Comparison of ENCODE assay signal across 28 cellular contexts in genomic region chr16:74744566-74744965, GRCh38. TPM values are rescaled to one million over a fixed set of nuclear protein-coding genes. Genes with fewer than 3 reads are reported as not detected.
DNase-seq lines count a peak whose midpoint lies in the region; ATAC-seq, FAIRE-seq and TF ChIP-seq lines count a peak whose summit lies in the region.
"Had no signal": no experiment of that assay in that cellular context is flagged by ENCODE, and none has a peak within 500 bp of the region (broad histone marks: within the 10 kb centered on the region; RNA-seq: fewer than 3 reads in every experiment).

No MANE protein-coding gene starts in this region.

- DNase-seq in PC-3, result no peak
- no peak for DNase-seq in caudate nucleus (lab: John Stamatoyannopoulos, UW)
- DNase-seq in thyroid gland, result no peak
- DNase-seq in NCI-H345 (lab: John Stamatoyannopoulos, UW), result no peak
- DNase-seq in HepG2 (ENCODE audit: low spot score), result no peak
- no peak for DNase-seq in central memory CD4-positive, alpha-beta T cell
- no peak for DNase-seq in stimulated activated naive CD4-positive, alpha-beta T cell treated with Interleukin-2 at 50 U/mL for 16 hours (lab: John Stamatoyannopoulos, UW)
- DNase-seq: activated B cell treated with CpG ODN at 0.5 μM for 24 hours; activated naive CD4-positive, alpha-beta T cell treated with anti-CD3 and anti-CD28 coated beads, Interleukin-2, amount 10 ng/mL, durations not matched to agents 7 days and 5 days; amygdala; GOT3; NCI-H1048; NCI-H2171 treated with DMSO at 0.1 percent for 48 hours; NCI-H524 treated with DMSO at 0.1 percent for 48 hours; stimulated activated CD4-positive, alpha-beta T cell treated with anti-CD3 and anti-CD28 coated beads, Interleukin-12 subunit alpha, Interleukin-12 subunit beta, amount 100 ng/mL, for 4 hours; stimulated activated CD4-positive, alpha-beta T cell treated with anti-CD3 and anti-CD28 coated beads, Interleukin-4, amount 100 ng/mL, for 1 hour; SW 1271; uterus had no signal

- H3K4me1 ChIP-seq in PC-3 (ENCODE audit: insufficient read depth, low read length) (peaks cover 40% of the 10 kb centered on the region), thyroid gland (peaks cover 12 to 16% of the 10 kb centered on the region in 2 donors), HepG2 (ENCODE audit: insufficient read depth, low read length) (peaks cover 24% of the 10 kb centered on the region)
- H3K4me1 ChIP-seq: right lobe of liver, uterus had no signal

- peak overlapping the region; percentile 66 for H3K4me2 ChIP-seq in PC-3 (ENCODE audit: low read length)
- H3K4me2 ChIP-seq in HepG2 (ENCODE audit: low read depth, low read length), result no peak overlapping the region

- intact Hi-C loops in PC-3 (cut with micrococcal nuclease), result loop anchor here (5.0 kb wide), 1 partner anchor 37 kb away; no protein-coding TSS in a partner anchor
- intact Hi-C loops in thyroid gland (cut with DNase I), result no loop called here
- intact Hi-C loops in HepG2 (cut with micrococcal nuclease; ENCODE audit: unreplicated experiment), result no loop called here

- no peak for FAIRE-seq in HepG2 (lab: Jason Lieb, UNC)
- FAIRE-seq: D721Med, endothelial cell of umbilical vein, GM12891 had no signal

- no peak for TF ChIP-seq RAD21 in HepG2 (CRISPR knock-in tag; IDR thresholded peaks at IDR 0.05)

- POLR2A ChIA-PET in PC-3 (lab: Charles Lee; ENCODE audit: unreplicated experiment) (no interaction called here), HepG2 (lab: Yijun Ruan, JAX) (no interaction called here)

- BruUV-seq in PC-3 (replicated peaks; lab: Mats Ljungman, UMichigan) (no TSS peak), HepG2 (replicated peaks; lab: Mats Ljungman, UMichigan) (no TSS peak)

- WGBS in thyroid gland, 2 donors, result 92 to 95% methylated on average over 4 of the region's 4 CpGs
- 77% methylated on average over 4 of the region's 4 CpGs for WGBS in HepG2 (ENCODE audit: low lambda C conversion rate)

- H2AFZ ChIP-seq in PC-3 (ENCODE audit: low read length) (no peak overlapping the region), HepG2 (ENCODE audit: low read length) (no peak overlapping the region)

- H3K27me3 ChIP-seq in PC-3 (ENCODE audit: low read length) (no peaks in the 10 kb centered on the region), layer of hippocampus (ENCODE audit: control insufficient read depth, insufficient read depth, low read length) (no peaks in the 10 kb centered on the region), thyroid gland (no peaks in the 10 kb centered on the region), HepG2 (ENCODE audit: control insufficient read depth in 1 of 2, insufficient read depth in 2 of 2, low read length in 2 of 2) (peaks cover 4 to 51% of the 10 kb centered on the region in 2 experiments; a peak in 4 of 5 replicates)
- H3K27me3 ChIP-seq: cardiac muscle cell, right lobe of liver, uterus had no signal

- CTCF ChIA-PET in PC-3 (lab: Charles Lee), result interaction anchor here (1.0 kb wide), 1 partner anchor 118 kb away, joined by 3 read pairs; no protein-coding TSS in a partner anchor
- CTCF ChIA-PET in HepG2 (lab: Yijun Ruan, JAX; ENCODE audit: low intra/inter-chr PET ratio, low total read pairs), result no interaction called here

- H3K27ac ChIP-seq in PC-3 (ENCODE audit: low read length) (peak overlapping the region; percentile 90), caudate nucleus (ENCODE audit: low read depth, low read length) (peak overlapping the region; percentile 86), layer of hippocampus (ENCODE audit: low read depth, low read length) (peak overlapping the region; percentile 75), thyroid gland (peak overlapping the region; percentile 70 to 89 (median 79)), HepG2 (ENCODE audit: extremely low read length, insufficient read depth, low read length) (no peak overlapping the region)
- H3K27ac ChIP-seq: cardiac muscle cell, right lobe of liver, uterus had no signal

- TF ChIP-seq POLR2A in thyroid gland (IDR thresholded peaks at IDR 0.05), result no peak
- no peak for TF ChIP-seq POLR2A in HepG2 (IDR thresholded peaks at IDR 0.05; ENCODE audit: insufficient read depth in 1 of 2, low read depth in 2 of 2, low read length in 2 of 2)

- H3K9me3 ChIP-seq in PC-3 (ENCODE audit: low read length), result no peaks in the 10 kb centered on the region
- no peaks in the 10 kb centered on the region for H3K9me3 ChIP-seq in thyroid gland
- no peaks in the 10 kb centered on the region for H3K9me3 ChIP-seq in HepG2 (ENCODE audit: low read length)
- H3K9me3 ChIP-seq: right lobe of liver, uterus had no signal

- no peak for ATAC-seq in PC-3
- no peak for ATAC-seq in HepG2

- TF ChIP-seq CTCF in PC-3 (conservative IDR thresholded peaks at IDR 0.05; ENCODE audit: low read depth, low read length) (no peak), thyroid gland (IDR thresholded peaks at IDR 0.05) (no peak), HepG2 (CRISPR knock-in tag; IDR thresholded peaks at IDR 0.05) (no peak)

- in situ Hi-C loops in HepG2 (cut with HindIII; ENCODE audit: extremely low pct_ligation_motif_present, low pct_unique_long_range_greater_than_20kb), result no loop called here

- peak overlapping the region; percentile 78 for H3K9ac ChIP-seq in PC-3 (ENCODE audit: low read length)
- no peak overlapping the region for H3K9ac ChIP-seq in HepG2 (ENCODE audit: insufficient read depth, low read depth, low read length)

- H3F3A ChIP-seq in PC-3 (ENCODE audit: low read length, unreplicated experiment), result no peaks in the 10 kb centered on the region

- H3K36me3 ChIP-seq in PC-3 (ENCODE audit: low read depth, low read length) (no peaks in the 10 kb centered on the region), thyroid gland (no peaks in the 10 kb centered on the region), HepG2 (replicated peaks in 1 of 2; ENCODE audit: control insufficient read depth in 1 of 2, insufficient read depth in 2 of 2, low read length in 2 of 2) (no peaks in the 10 kb centered on the region)
- H3K36me3 ChIP-seq: cardiac muscle cell, right lobe of liver, uterus had no signal

- H4K20me1 ChIP-seq in PC-3 (ENCODE audit: low read length) (no peaks in the 10 kb centered on the region), HepG2 (ENCODE audit: insufficient read depth, low read length) (no peaks in the 10 kb centered on the region)

- H3K79me2 ChIP-seq in PC-3 (ENCODE audit: low read length), result no peaks in the 10 kb centered on the region
- no peaks in the 10 kb centered on the region for H3K79me2 ChIP-seq in HepG2 (ENCODE audit: insufficient read depth, low read length)

- TF ChIP-seq EP300 in HepG2 (IDR thresholded peaks at IDR 0.05; ENCODE audit: low read depth in 2 of 2, low read length in 2 of 2) (no peak), HepG2 (CRISPR knock-in tag; IDR thresholded peaks at IDR 0.05; ENCODE audit: borderline replicate concordance) (no peak)

- H3K9me2 ChIP-seq in PC-3 (replicated peaks; ENCODE audit: low read length), result no peaks in the 10 kb centered on the region

- H3K4me3 ChIP-seq in PC-3 (ENCODE audit: low read length) (no peak overlapping the region), thyroid gland (replicated peaks in 1 of 3) (no peak overlapping the region), HepG2 (replicated peaks in 1 of 3; ENCODE audit: insufficient read depth in 1 of 3, low read depth in 2 of 3, low read length in 3 of 3) (no peak overlapping the region)
- H3K4me3 ChIP-seq: cardiac muscle cell, lung, right lobe of liver, uterus had no signal

RNA-seq across cellular contexts. Expression of gene FA2H, which starts 30.1 kb away (rescaled TPM):
- 3.9 and 6.2 TPM in 2 replicates for total RNA-seq in PC-3 (2014; rRNA removed)
- 1 to 10 TPM; 1.2 to 4.2 (median 2.0) TPM for total RNA-seq in thyroid gland
- total RNA-seq in HepG2 (2016; rRNA removed; fragmentation: Illumina TruSeq; extraction: Trizol), result not detected in 2 replicates
- total RNA-seq in HepG2 (2016; cell fraction: cytosol; rRNA removed; fragmentation: Illumina TruSeq; extraction: Trizol; ENCODE audit: low read depth), result not detected in 2 replicates
- total RNA-seq in HepG2 (2016; cell fraction: insoluble cytoplasmic fraction; rRNA removed; fragmentation: Illumina TruSeq; extraction: Trizol), result not detected in 2 replicates
- not detected in 2 replicates for total RNA-seq in HepG2 (2016; cell fraction: membrane; rRNA removed; fragmentation: Illumina TruSeq; extraction: Trizol)
- total RNA-seq in HepG2 (2016; cell fraction: nucleus; rRNA removed; fragmentation: Illumina TruSeq; extraction: Trizol), result not detected in 2 replicates
- 0.09 and 0.20 TPM in 2 replicates for polyA plus RNA-seq in HepG2 (2011; rRNA removed)
- polyA plus RNA-seq in HepG2 (2011; cell fraction: cytosol; rRNA removed), result 0.03 TPM in 1 of 2 replicates, not detected in the other
- polyA plus RNA-seq in HepG2 (2011; cell fraction: nucleus; rRNA removed), result 0.05 TPM in 1 of 2 replicates, not detected in the other
- polyA plus RNA-seq in HepG2 (2012), result 0.07 TPM in 1 of 2 replicates, not detected in the other
- not detected in 2 replicates for polyA plus RNA-seq in HepG2 (2016; cell fraction: cytosol; fragmentation: Illumina TruSeq; extraction: Trizol; ENCODE audit: low read depth)
- polyA plus RNA-seq in HepG2 (2016; cell fraction: insoluble cytoplasmic fraction; fragmentation: Illumina TruSeq; extraction: Trizol; ENCODE audit: low read depth), result 0.11 TPM in 1 of 2 replicates, not detected in the other
- polyA plus RNA-seq in HepG2 (2016; cell fraction: membrane; fragmentation: Illumina TruSeq; extraction: Trizol; ENCODE audit: low read depth), result not detected in 2 replicates
- 0.38 TPM in 1 of 2 replicates, not detected in the other for polyA plus RNA-seq in HepG2 (2016; cell fraction: nucleus; fragmentation: Illumina TruSeq; extraction: Trizol; ENCODE audit: insufficient read depth, low read depth)
- polyA minus RNA-seq in HepG2 (2011; rRNA and poly(A)+ RNA removed; ENCODE audit: low replicate concordance), result 42.8 TPM in 1 of 2 replicates, not detected in the other
- polyA minus RNA-seq in HepG2 (2011; cell fraction: cytosol; rRNA and poly(A)+ RNA removed), result 0.35 TPM in 1 of 2 replicates, not detected in the other
- not detected in 2 replicates for polyA minus RNA-seq in HepG2 (2011; cell fraction: nucleus; rRNA and poly(A)+ RNA removed)
- total RNA-seq: activated T-helper 1 cell treated with anti-CD3 and anti-CD28 coated beads, Interleukin-12 subunit alpha, Interleukin-12 subunit beta, Interleukin-2, Interleukin-4 antibody, amounts not matched to agents 30 ng/mL and 10 ng/mL and 1 ng/mL, durations not matched to agents 14 hours and 24 hours and 36 hours; dermis microvascular lymphatic vessel endothelial cell; endothelial cell of umbilical vein; uterus had no signal
- polyA plus RNA-seq: CD14-positive monocyte, endothelial cell of umbilical vein had no signal

RNA-seq across cellular contexts. Expression of gene MLKL, which starts 43.9 kb away (rescaled TPM):
- total RNA-seq in PC-3 (2014; rRNA removed), result 29.6 and 30.9 TPM in 2 replicates
- total RNA-seq in thyroid gland, result 10 to 100 TPM in 1 of 4 donors, 1 to 10 TPM in 3; 6.0 to 12.0 (median 9.9) TPM
- total RNA-seq in HepG2 (2016; rRNA removed; fragmentation: Illumina TruSeq; extraction: Trizol), result 10.7 TPM in 2 replicates
- total RNA-seq in HepG2 (2016; cell fraction: cytosol; rRNA removed; fragmentation: Illumina TruSeq; extraction: Trizol; ENCODE audit: low read depth), result 3.0 TPM in 2 replicates
- 11.8 and 11.9 TPM in 2 replicates for total RNA-seq in HepG2 (2016; cell fraction: insoluble cytoplasmic fraction; rRNA removed; fragmentation: Illumina TruSeq; extraction: Trizol)
- total RNA-seq in HepG2 (2016; cell fraction: membrane; rRNA removed; fragmentation: Illumina TruSeq; extraction: Trizol), result 5.1 and 6.4 TPM in 2 replicates
- total RNA-seq in HepG2 (2016; cell fraction: nucleus; rRNA removed; fragmentation: Illumina TruSeq; extraction: Trizol), result 8.9 and 10.4 TPM in 2 replicates
- polyA plus RNA-seq in HepG2 (2011; rRNA removed), result 5.5 and 6.4 TPM in 2 replicates
- 2.9 and 3.0 TPM in 2 replicates for polyA plus RNA-seq in HepG2 (2011; cell fraction: cytosol; rRNA removed)
- 8.3 and 10.0 TPM in 2 replicates for polyA plus RNA-seq in HepG2 (2011; cell fraction: nucleus; rRNA removed)
- polyA plus RNA-seq in HepG2 (2012), result 4.3 and 4.5 TPM in 2 replicates
- polyA plus RNA-seq in HepG2 (2016; cell fraction: cytosol; fragmentation: Illumina TruSeq; extraction: Trizol; ENCODE audit: low read depth), result 2.2 and 2.4 TPM in 2 replicates
- polyA plus RNA-seq in HepG2 (2016; cell fraction: insoluble cytoplasmic fraction; fragmentation: Illumina TruSeq; extraction: Trizol; ENCODE audit: low read depth), result 9.8 and 12.2 TPM in 2 replicates
- 3.3 and 3.5 TPM in 2 replicates for polyA plus RNA-seq in HepG2 (2016; cell fraction: membrane; fragmentation: Illumina TruSeq; extraction: Trizol; ENCODE audit: low read depth)
- polyA plus RNA-seq in HepG2 (2016; cell fraction: nucleus; fragmentation: Illumina TruSeq; extraction: Trizol; ENCODE audit: insufficient read depth, low read depth), result 14.3 and 17.1 TPM in 2 replicates
- polyA minus RNA-seq in HepG2 (2011; rRNA and poly(A)+ RNA removed; ENCODE audit: low replicate concordance), result 2.2 and 23.2 TPM in 2 replicates
- 1.8 and 2.8 TPM in 2 replicates for polyA minus RNA-seq in HepG2 (2011; cell fraction: cytosol; rRNA and poly(A)+ RNA removed)
- polyA minus RNA-seq in HepG2 (2011; cell fraction: nucleus; rRNA and poly(A)+ RNA removed), result 9.5 and 12.4 TPM in 2 replicates
- polyA plus RNA-seq: cardiac muscle cell had no signal
